In genomic region chr4:169376421-169376820, GRCh38 we compare ENCODE assay signal across 28 cellular contexts.
"Had no signal": no experiment of that assay in that cellular context is flagged by ENCODE, and none has a peak within 500 bp of the region (broad histone marks: within the 10 kb centered on the region; RNA-seq: fewer than 3 reads in every experiment).

No MANE protein-coding gene starts in this region.

- H3K27ac Mint-ChIP-seq: stimulated activated effector memory CD8-positive, alpha-beta T cell treated with anti-CD3 and anti-CD28 coated beads, Interleukin-12 subunit alpha, Interleukin-12 subunit beta, amount 100 ng/mL, for 72 hours; stimulated activated memory B cell treated with anti-CD40 and anti-IgM and Interleukin-4, amounts not matched to agents 10 μg/mL and 1 μg/mL and 100 μg/mL, for 72 hours; stimulated activated naive B cell treated with anti-CD40 and anti-IgM and Interleukin-4, amounts not matched to agents 10 μg/mL and 1 μg/mL and 100 μg/mL, for 72 hours; stimulated activated naive CD8-positive, alpha-beta T cell treated with anti-CD3 and anti-CD28 coated beads, Interleukin-15, amount 100 ng/mL, for 72 hours; stimulated activated naive CD8-positive, alpha-beta T cell treated with anti-CD3 and anti-CD28 coated beads, Interleukin-15, Interleukin-2, amounts not matched to agents 100 ng/mL and 50 ng/mL, for 24 hours; type B pancreatic cell had no signal

- H3K27me3 Mint-ChIP-seq: stimulated activated memory B cell treated with anti-CD40 and anti-IgM and Interleukin-4, amounts not matched to agents 10 μg/mL and 1 μg/mL and 100 μg/mL, for 72 hours; stimulated activated naive B cell treated with anti-CD40 and anti-IgM and Interleukin-4, amounts not matched to agents 10 μg/mL and 1 μg/mL and 100 μg/mL, for 72 hours; stimulated activated naive CD8-positive, alpha-beta T cell treated with anti-CD3 and anti-CD28 coated beads, Interleukin-15, amount 100 ng/mL, for 72 hours; stimulated activated naive CD8-positive, alpha-beta T cell treated with anti-CD3 and anti-CD28 coated beads, Interleukin-15, Interleukin-2, amounts not matched to agents 100 ng/mL and 50 ng/mL, for 24 hours; type B pancreatic cell had no signal

- FAIRE-seq: urothelium cell line had no signal

- H3K4me3 ChIP-seq: stomach, suprapubic skin, testis, thoracic aorta, thyroid gland, tibial artery, tibial nerve, transverse colon, upper lobe of left lung, upper lobe of right lung, uterus, vagina had no signal

- H3K4me3 Mint-ChIP-seq: stimulated activated effector memory CD8-positive, alpha-beta T cell treated with anti-CD3 and anti-CD28 coated beads, Interleukin-12 subunit alpha, Interleukin-12 subunit beta, amount 100 ng/mL, for 72 hours; stimulated activated memory B cell treated with anti-CD40 and anti-IgM and Interleukin-4, amounts not matched to agents 10 μg/mL and 1 μg/mL and 100 μg/mL, for 72 hours; stimulated activated naive B cell treated with anti-CD40 and anti-IgM and Interleukin-4, amounts not matched to agents 10 μg/mL and 1 μg/mL and 100 μg/mL, for 72 hours; stimulated activated naive CD8-positive, alpha-beta T cell treated with anti-CD3 and anti-CD28 coated beads, Interleukin-15, amount 100 ng/mL, for 72 hours; stimulated activated naive CD8-positive, alpha-beta T cell treated with anti-CD3 and anti-CD28 coated beads, Interleukin-15, Interleukin-2, amounts not matched to agents 100 ng/mL and 50 ng/mL, for 24 hours; type B pancreatic cell had no signal

- DNase-seq: stimulated activated CD4-positive, alpha-beta T cell treated with anti-CD3 and anti-CD28 coated beads, Interleukin-2, amount 100 ng/mL, for 48 hours; stimulated activated CD4-positive, alpha-beta T cell treated with anti-CD3 and anti-CD28 coated beads, Interleukin-4, amount 100 ng/mL, for 1 hour; stimulated activated CD4-positive, alpha-beta T cell treated with anti-CD3 and anti-CD28 coated beads, Interleukin-4, amount 100 ng/mL, for 24 hours; stimulated activated CD4-positive, alpha-beta T cell treated with anti-CD3 and anti-CD28 coated beads, Interleukin-4, amount 100 ng/mL, for 4 hours; stimulated activated CD8-positive, alpha-beta memory T cell treated with anti-CD3 and anti-CD28 coated beads, Interleukin-4, amount 100 ng/mL, for 48 hours; stimulated activated naive B cell treated with anti-CD40 and anti-IgM and Interleukin-4, amounts not matched to agents 10 μg/mL and 1 μg/mL and 100 μg/mL, for 72 hours; stimulated activated naive CD4-positive, alpha-beta T cell; stimulated activated naive CD4-positive, alpha-beta T cell treated with Interleukin-2 at 50 U/mL for 16 hours; stimulated activated naive CD8-positive, alpha-beta T cell treated with anti-CD3 and anti-CD28 coated beads, Interleukin-15, amount 100 ng/mL, for 72 hours; stimulated activated naive CD8-positive, alpha-beta T cell treated with anti-CD3 and anti-CD28 coated beads, Interleukin-15, Interleukin-2, amounts not matched to agents 100 U/mL and 50 U/mL, for 24 hours; stomach; substantia nigra; testis; thyroid gland; tibial artery; transverse colon; upper lobe of left lung; upper lobe of right lung; uterus had no signal

- H3K27ac ChIP-seq: stomach, suprapubic skin, testis, thoracic aorta, thyroid gland, tibial artery, tibial nerve, transverse colon, upper lobe of left lung, upper lobe of right lung, uterus, vagina had no signal

- H3K4me1 ChIP-seq: stomach, suprapubic skin, testis, thyroid gland, tibial artery, tibial nerve, transverse colon, upper lobe of left lung, upper lobe of right lung, uterus, vagina had no signal

- H3K36me3 Mint-ChIP-seq: stimulated activated effector memory CD8-positive, alpha-beta T cell treated with anti-CD3 and anti-CD28 coated beads, Interleukin-12 subunit alpha, Interleukin-12 subunit beta, amount 100 ng/mL, for 72 hours; stimulated activated memory B cell treated with anti-CD40 and anti-IgM and Interleukin-4, amounts not matched to agents 10 μg/mL and 1 μg/mL and 100 μg/mL, for 72 hours; type B pancreatic cell had no signal

- H3K9me3 ChIP-seq: testis, thyroid gland had no signal

- H3K36me3 ChIP-seq: stomach, suprapubic skin, thoracic aorta, thyroid gland, tibial artery, tibial nerve, transverse colon, upper lobe of left lung, upper lobe of right lung, uterus, vagina had no signal

- H3K4me1 Mint-ChIP-seq: stimulated activated effector memory CD8-positive, alpha-beta T cell treated with anti-CD3 and anti-CD28 coated beads, Interleukin-12 subunit alpha, Interleukin-12 subunit beta, amount 100 ng/mL, for 72 hours; stimulated activated memory B cell treated with anti-CD40 and anti-IgM and Interleukin-4, amounts not matched to agents 10 μg/mL and 1 μg/mL and 100 μg/mL, for 72 hours; stimulated activated naive B cell treated with anti-CD40 and anti-IgM and Interleukin-4, amounts not matched to agents 10 μg/mL and 1 μg/mL and 100 μg/mL, for 72 hours; stimulated activated naive CD8-positive, alpha-beta T cell treated with anti-CD3 and anti-CD28 coated beads, Interleukin-15, amount 100 ng/mL, for 72 hours had no signal

- H3K27me3 ChIP-seq: stomach, suprapubic skin, testis, thyroid gland, tibial artery, tibial nerve, transverse colon, upper lobe of left lung, upper lobe of right lung, uterus, vagina had no signal
